In the genomic region with DNA sequence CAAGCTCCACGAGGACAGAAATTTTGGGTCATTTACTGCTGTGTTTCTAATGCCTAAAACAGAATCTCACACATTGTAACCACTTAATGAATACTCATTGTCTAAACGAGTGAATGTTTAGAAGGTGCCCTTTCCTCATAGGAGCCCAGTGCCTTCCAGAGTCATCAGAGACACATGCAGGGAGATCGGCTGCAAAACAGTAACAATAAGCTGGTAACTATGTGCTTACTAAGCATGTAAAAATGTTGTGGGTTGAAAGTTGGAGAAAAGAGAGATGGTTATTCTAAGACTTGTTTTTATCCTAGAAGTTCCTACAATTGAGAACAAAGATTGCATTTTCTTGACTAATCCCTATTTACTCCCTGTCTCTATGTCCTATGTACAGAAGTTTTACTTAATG, we compare ENCODE assay signal across 1 cellular context.
TF ChIP-seq lines count a peak whose summit lies in the region.

No MANE protein-coding gene starts in this region.

TF ChIP-seq in GM23338, 12 proteins besides CTCF, POLR2A, EP300 and RAD21 (continued from another document):
- TF ChIP-seq, protein P1, sequence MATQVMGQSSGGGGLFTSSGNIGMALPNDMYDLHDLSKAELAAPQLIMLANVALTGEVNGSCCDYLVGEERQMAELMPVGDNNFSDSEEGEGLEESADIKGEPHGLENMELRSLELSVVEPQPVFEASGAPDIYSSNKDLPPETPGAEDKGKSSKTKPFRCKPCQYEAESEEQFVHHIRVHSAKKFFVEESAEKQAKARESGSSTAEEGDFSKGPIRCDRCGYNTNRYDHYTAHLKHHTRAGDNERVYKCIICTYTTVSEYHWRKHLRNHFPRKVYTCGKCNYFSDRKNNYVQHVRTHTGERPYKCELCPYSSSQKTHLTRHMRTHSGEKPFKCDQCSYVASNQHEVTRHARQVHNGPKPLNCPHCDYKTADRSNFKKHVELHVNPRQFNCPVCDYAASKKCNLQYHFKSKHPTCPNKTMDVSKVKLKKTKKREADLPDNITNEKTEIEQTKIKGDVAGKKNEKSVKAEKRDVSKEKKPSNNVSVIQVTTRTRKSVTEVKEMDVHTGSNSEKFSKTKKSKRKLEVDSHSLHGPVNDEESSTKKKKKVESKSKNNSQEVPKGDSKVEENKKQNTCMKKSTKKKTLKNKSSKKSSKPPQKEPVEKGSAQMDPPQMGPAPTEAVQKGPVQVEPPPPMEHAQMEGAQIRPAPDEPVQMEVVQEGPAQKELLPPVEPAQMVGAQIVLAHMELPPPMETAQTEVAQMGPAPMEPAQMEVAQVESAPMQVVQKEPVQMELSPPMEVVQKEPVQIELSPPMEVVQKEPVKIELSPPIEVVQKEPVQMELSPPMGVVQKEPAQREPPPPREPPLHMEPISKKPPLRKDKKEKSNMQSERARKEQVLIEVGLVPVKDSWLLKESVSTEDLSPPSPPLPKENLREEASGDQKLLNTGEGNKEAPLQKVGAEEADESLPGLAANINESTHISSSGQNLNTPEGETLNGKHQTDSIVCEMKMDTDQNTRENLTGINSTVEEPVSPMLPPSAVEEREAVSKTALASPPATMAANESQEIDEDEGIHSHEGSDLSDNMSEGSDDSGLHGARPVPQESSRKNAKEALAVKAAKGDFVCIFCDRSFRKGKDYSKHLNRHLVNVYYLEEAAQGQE (IDR thresholded peaks at IDR 0.05; ENCODE audit: unreplicated experiment), result no peak
- TF ChIP-seq EZH2 (IDR thresholded peaks at IDR 0.05; ENCODE audit: low read depth, unreplicated experiment) (no peak), JUNB (IDR thresholded peaks at IDR 0.05; ENCODE audit: unreplicated experiment) (no peak), POLR2AphosphoS5 (IDR thresholded peaks at IDR 0.05; ENCODE audit: low read depth) (no peak), STAT1 (IDR thresholded peaks at IDR 0.05; ENCODE audit: unreplicated experiment) (no peak), ZNF114 (CRISPR knock-in tag; IDR thresholded peaks at IDR 0.05) (no peak), CREB1 (CRISPR knock-in tag; IDR thresholded peaks at IDR 0.05; ENCODE audit: low read depth) (no peak)
- TF ChIP-seq, protein P2, sequence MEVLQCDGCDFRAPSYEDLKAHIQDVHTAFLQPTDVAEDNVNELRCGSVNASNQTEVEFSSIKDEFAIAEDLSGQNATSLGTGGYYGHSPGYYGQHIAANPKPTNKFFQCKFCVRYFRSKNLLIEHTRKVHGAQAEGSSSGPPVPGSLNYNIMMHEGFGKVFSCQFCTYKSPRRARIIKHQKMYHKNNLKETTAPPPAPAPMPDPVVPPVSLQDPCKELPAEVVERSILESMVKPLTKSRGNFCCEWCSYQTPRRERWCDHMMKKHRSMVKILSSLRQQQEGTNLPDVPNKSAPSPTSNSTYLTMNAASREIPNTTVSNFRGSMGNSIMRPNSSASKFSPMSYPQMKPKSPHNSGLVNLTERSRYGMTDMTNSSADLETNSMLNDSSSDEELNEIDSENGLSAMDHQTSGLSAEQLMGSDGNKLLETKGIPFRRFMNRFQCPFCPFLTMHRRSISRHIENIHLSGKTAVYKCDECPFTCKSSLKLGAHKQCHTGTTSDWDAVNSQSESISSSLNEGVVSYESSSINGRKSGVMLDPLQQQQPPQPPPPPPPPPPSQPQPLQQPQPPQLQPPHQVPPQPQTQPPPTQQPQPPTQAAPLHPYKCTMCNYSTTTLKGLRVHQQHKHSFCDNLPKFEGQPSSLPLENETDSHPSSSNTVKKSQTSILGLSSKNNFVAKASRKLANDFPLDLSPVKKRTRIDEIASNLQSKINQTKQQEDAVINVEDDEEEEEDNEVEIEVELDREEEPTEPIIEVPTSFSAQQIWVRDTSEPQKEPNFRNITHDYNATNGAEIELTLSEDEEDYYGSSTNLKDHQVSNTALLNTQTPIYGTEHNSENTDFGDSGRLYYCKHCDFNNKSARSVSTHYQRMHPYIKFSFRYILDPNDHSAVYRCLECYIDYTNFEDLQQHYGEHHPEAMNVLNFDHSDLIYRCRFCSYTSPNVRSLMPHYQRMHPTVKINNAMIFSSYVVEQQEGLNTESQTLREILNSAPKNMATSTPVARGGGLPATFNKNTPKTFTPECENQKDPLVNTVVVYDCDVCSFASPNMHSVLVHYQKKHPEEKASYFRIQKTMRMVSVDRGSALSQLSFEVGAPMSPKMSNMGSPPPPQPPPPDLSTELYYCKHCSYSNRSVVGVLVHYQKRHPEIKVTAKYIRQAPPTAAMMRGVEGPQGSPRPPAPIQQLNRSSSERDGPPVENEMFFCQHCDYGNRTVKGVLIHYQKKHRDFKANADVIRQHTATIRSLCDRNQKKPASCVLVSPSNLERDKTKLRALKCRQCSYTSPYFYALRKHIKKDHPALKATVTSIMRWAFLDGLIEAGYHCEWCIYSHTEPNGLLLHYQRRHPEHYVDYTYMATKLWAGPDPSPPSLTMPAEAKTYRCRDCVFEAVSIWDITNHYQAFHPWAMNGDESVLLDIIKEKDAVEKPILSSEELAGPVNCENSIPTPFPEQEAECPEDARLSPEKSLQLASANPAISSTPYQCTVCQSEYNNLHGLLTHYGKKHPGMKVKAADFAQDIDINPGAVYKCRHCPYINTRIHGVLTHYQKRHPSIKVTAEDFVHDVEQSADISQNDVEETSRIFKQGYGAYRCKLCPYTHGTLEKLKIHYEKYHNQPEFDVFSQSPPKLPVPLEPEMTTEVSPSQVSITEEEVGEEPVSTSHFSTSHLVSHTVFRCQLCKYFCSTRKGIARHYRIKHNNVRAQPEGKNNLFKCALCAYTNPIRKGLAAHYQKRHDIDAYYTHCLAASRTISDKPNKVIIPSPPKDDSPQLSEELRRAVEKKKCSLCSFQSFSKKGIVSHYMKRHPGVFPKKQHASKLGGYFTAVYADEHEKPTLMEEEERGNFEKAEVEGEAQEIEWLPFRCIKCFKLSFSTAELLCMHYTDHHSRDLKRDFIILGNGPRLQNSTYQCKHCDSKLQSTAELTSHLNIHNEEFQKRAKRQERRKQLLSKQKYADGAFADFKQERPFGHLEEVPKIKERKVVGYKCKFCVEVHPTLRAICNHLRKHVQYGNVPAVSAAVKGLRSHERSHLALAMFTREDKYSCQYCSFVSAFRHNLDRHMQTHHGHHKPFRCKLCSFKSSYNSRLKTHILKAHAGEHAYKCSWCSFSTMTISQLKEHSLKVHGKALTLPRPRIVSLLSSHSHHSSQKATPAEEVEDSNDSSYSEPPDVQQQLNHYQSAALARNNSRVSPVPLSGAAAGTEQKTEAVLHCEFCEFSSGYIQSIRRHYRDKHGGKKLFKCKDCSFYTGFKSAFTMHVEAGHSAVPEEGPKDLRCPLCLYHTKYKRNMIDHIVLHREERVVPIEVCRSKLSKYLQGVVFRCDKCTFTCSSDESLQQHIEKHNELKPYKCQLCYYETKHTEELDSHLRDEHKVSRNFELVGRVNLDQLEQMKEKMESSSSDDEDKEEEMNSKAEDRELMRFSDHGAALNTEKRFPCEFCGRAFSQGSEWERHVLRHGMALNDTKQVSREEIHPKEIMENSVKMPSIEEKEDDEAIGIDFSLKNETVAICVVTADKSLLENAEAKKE (CRISPR knock-in tag; IDR thresholded peaks at IDR 0.05), result no peak
- TF ChIP-seq, protein P3, sequence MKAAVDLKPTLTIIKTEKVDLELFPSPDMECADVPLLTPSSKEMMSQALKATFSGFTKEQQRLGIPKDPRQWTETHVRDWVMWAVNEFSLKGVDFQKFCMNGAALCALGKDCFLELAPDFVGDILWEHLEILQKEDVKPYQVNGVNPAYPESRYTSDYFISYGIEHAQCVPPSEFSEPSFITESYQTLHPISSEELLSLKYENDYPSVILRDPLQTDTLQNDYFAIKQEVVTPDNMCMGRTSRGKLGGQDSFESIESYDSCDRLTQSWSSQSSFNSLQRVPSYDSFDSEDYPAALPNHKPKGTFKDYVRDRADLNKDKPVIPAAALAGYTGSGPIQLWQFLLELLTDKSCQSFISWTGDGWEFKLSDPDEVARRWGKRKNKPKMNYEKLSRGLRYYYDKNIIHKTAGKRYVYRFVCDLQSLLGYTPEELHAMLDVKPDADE (IDR thresholded peaks at IDR 0.05), result no peak
